Comparison of ENCODE assay signal across 1 cellular context in genomic region chr6:17289491-17290106, GRCh38.
TF ChIP-seq lines count a peak whose summit lies in the region.

No MANE protein-coding gene starts in this region.

TF ChIP-seq in IMR-90, 13 proteins besides CTCF, POLR2A, EP300 and RAD21:
- TF ChIP-seq USF2 (IDR thresholded peaks at IDR 0.05; ENCODE audit: low read depth, low read length) (0 out of 2 replicates have a peak, but pooled peaks have one; percentile 5), CEBPB (IDR thresholded peaks at IDR 0.05; ENCODE audit: low read depth, low read length) (no peak)
